Comparison of ENCODE assay signal across 15 cellular contexts in the genomic region with DNA sequence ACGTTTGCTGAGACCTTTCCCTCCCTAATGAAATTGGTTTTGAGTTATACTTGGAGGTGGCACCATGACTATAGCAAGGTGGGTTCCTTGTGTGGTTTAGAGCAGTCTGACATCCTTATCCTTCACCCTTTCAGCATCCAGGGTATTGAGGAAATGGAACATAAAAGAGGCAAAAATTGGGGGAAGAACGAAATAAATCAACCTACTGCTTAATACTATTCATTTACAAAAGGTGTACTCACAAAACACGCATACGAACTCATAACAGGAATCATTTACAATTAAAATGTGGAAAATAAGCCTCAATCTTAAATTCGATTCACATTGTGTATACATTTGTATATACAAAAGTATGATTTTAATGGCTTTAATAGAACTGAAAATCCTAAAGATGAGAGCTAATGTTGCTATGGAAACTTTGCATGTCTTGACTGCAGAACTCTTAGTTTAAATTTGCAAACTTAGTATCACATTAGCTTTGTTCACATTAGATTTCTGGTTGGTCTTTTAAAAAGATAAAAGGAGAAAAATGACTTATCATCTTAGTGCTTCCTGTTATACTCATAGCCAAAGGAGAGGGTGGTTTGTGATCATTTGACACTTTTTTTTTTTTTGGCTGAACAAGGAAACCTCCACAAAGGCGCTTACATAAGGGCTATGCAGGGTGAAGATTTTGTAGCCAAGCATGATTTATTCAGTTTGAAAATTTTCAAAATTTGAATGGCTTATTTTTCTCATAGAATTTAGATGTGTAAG.
DNase-seq lines count a peak whose midpoint lies in the region; ATAC-seq and TF ChIP-seq lines count a peak whose summit lies in the region.
"Had no signal": no experiment of that assay in that cellular context is flagged by ENCODE, and none has a peak within 500 bp of the region (broad histone marks: within the 10 kb centered on the region; RNA-seq: fewer than 3 reads in every experiment).

No MANE protein-coding gene starts in this region.

- 71 to 77% methylated on average over 6 of the region's 6 CpGs for WGBS in GM23248 (ENCODE audit: low coverage in 1 of 2, low lambda C conversion rate in 2 of 2, missing lambda C conversion rate in 2 of 2), 2 experiments
- WGBS in mesendoderm (ENCODE audit: extremely low coverage, insufficient coverage, low lambda C conversion rate), result no CpG with 5 or more reads among the region's 6 CpGs
- WGBS in spleen, 5 donors, result 74 to 86% (median 78%) methylated on average over 6 of the region's 6 CpGs

- no peak overlapping the region for H3K18ac ChIP-seq in mesendoderm (ENCODE audit: low read length)

- TF ChIP-seq CTCF in lower lobe of right lung (IDR thresholded peaks at IDR 0.05) (no peak), spleen (IDR thresholded peaks at IDR 0.05 in 8 of 11, conservative IDR thresholded peaks at IDR 0.05 in 3 of 11) (no peak)

- no peaks in the 10 kb centered on the region for H3K36me3 Mint-ChIP-seq in activated naive CD8-positive, alpha-beta T cell treated with anti-CD3 and anti-CD28 coated beads for 36 hours

- H4K20me1 ChIP-seq in GM23248 (ENCODE audit: insufficient read depth), result no peaks in the 10 kb centered on the region

- no peaks in the 10 kb centered on the region for H3K79me1 ChIP-seq in mesendoderm (ENCODE audit: low read length)

- H3K23ac ChIP-seq in mesendoderm (ENCODE audit: low read length), result no peak overlapping the region

- no peak overlapping the region for H4K5ac ChIP-seq in mesendoderm (ENCODE audit: low read length)

- no peak overlapping the region for H3K56ac ChIP-seq in mesendoderm (ENCODE audit: low read length)

- H3K36me3 ChIP-seq in ACC112 (ENCODE audit: insufficient read depth, low read length) (no peaks in the 10 kb centered on the region), GM23248 (ENCODE audit: low read depth) (no peaks in the 10 kb centered on the region), lower lobe of right lung (no peaks in the 10 kb centered on the region), mesendoderm (ENCODE audit: control insufficient read depth, insufficient read depth, low read length) (no peaks in the 10 kb centered on the region), spleen (no peaks in the 10 kb centered on the region)

- H3K27ac ChIP-seq in ACC112 (ENCODE audit: low read depth, low read length) (no peak overlapping the region), GM23248 (no peak overlapping the region), lower lobe of right lung (peak overlapping the region; percentile 57), mesendoderm (ENCODE audit: low read depth, low read length) (no peak overlapping the region), spleen (peak overlapping the region in 2 of 8 donors; percentile 21 to 59)
- H3K27ac ChIP-seq: coronary artery, HL-60 had no signal

- no peaks in the 10 kb centered on the region for H3K27me3 Mint-ChIP-seq in activated naive CD8-positive, alpha-beta T cell treated with anti-CD3 and anti-CD28 coated beads for 36 hours

- H3K9me2 ChIP-seq in GM23248 (ENCODE audit: insufficient read depth), result no peaks in the 10 kb centered on the region

- in situ Hi-C loops in GM23248 (cut with MboI), result no loop called here

- no peak overlapping the region for H3K4ac ChIP-seq in mesendoderm (ENCODE audit: low read depth, low read length)

- H4K8ac ChIP-seq in mesendoderm (ENCODE audit: low read depth, low read length), result no peak overlapping the region

- H3K27ac Mint-ChIP-seq in activated naive CD8-positive, alpha-beta T cell treated with anti-CD3 and anti-CD28 coated beads for 36 hours, result peak overlapping the region; percentile 12
- H3K27ac Mint-ChIP-seq: activated naive CD4-positive, alpha-beta T cell treated with anti-CD3 and anti-CD28 coated beads for 36 hours had no signal

- H3K9ac ChIP-seq in GM23248, result no peak overlapping the region; the same call in 1 of the 2 replicates
- no peak overlapping the region for H3K9ac ChIP-seq in mesendoderm (ENCODE audit: low read length)

- H3K4me1 ChIP-seq in ACC112 (ENCODE audit: control insufficient read depth, insufficient read depth, low read length, unreplicated experiment) (peaks cover 7% of the 10 kb centered on the region), GM23248 (ENCODE audit: insufficient read depth) (peaks cover 23% of the 10 kb centered on the region), lower lobe of right lung (no peaks in the 10 kb centered on the region), mesendoderm (ENCODE audit: control insufficient read depth, low read depth, low read length) (peaks cover 2% of the 10 kb centered on the region), spleen (peaks cover 0 to 23% (median 7%) of the 10 kb centered on the region in 6 donors)

- H2BK5ac ChIP-seq in mesendoderm (ENCODE audit: low read length), result no peak overlapping the region

- H3K4me3 Mint-ChIP-seq in activated naive CD8-positive, alpha-beta T cell treated with anti-CD3 and anti-CD28 coated beads for 36 hours, result no peak overlapping the region
- H3K4me3 Mint-ChIP-seq: activated naive CD4-positive, alpha-beta T cell treated with anti-CD3 and anti-CD28 coated beads for 36 hours had no signal

- DNase-seq in GM23248 (peak; percentile 19), lower lobe of right lung (no peak), mesendoderm (no peak), spleen (no peak), medulla oblongata (ENCODE audit: extremely low spot score) (no peak)
- no peak for DNase-seq in activated naive CD8-positive, alpha-beta T cell treated with anti-CD3 and anti-CD28 coated beads for 36 hours
- DNase-seq: activated CD4-positive, alpha-beta T cell treated with anti-CD3 and anti-CD28 coated beads for 4 hours; activated naive CD4-positive, alpha-beta T cell treated with anti-CD3 and anti-CD28 coated beads for 36 hours; AML-193; H7; posterior cingulate gyrus had no signal

- H2BK120ac ChIP-seq in mesendoderm (ENCODE audit: low read depth, low read length), result no peak overlapping the region

- H3F3A ChIP-seq in GM23248 (ENCODE audit: insufficient read depth), result peaks cover 4% of the 10 kb centered on the region; the same call in 1 of the 2 replicates

- H3K4me3 ChIP-seq in ACC112 (ENCODE audit: low read depth, low read length) (no peak overlapping the region), GM23248 (0 out of 2 replicates have a peak overlapping the region, but pooled peaks have one; percentile 65), lower lobe of right lung (no peak overlapping the region), mesendoderm (ENCODE audit: low read length) (no peak overlapping the region), spleen (no peak overlapping the region)

- no peaks in the 10 kb centered on the region for H3K9me3 Mint-ChIP-seq in activated naive CD8-positive, alpha-beta T cell treated with anti-CD3 and anti-CD28 coated beads for 36 hours
- H3K9me3 Mint-ChIP-seq: activated naive CD4-positive, alpha-beta T cell treated with anti-CD3 and anti-CD28 coated beads for 36 hours had no signal

- ATAC-seq in lower lobe of right lung (no peak), HG03439 (IDR thresholded peaks at IDR 0.05; ENCODE audit: unreplicated experiment) (no peak)

- TF ChIP-seq POLR2A in spleen (IDR thresholded peaks at IDR 0.05), result no peak

- H3K9me3 ChIP-seq in GM23248 (ENCODE audit: low read depth) (no peaks in the 10 kb centered on the region), lower lobe of right lung (no peaks in the 10 kb centered on the region), spleen (no peaks in the 10 kb centered on the region)

- H2AFZ ChIP-seq in ACC112 (ENCODE audit: low read length, unreplicated experiment) (peak overlapping the region; percentile 94), GM23248 (peak overlapping the region; percentile 92)

- H2BK15ac ChIP-seq in mesendoderm (replicated peaks; ENCODE audit: low read depth), result no peak overlapping the region

- H3K27me3 ChIP-seq in ACC112 (ENCODE audit: insufficient read depth, low read length) (no peaks in the 10 kb centered on the region), GM23248 (replicated peaks; ENCODE audit: insufficient read depth) (no peaks in the 10 kb centered on the region), lower lobe of right lung (ENCODE audit: low read depth) (no peaks in the 10 kb centered on the region), mesendoderm (ENCODE audit: insufficient read depth, low read length, poor library complexity) (no peaks in the 10 kb centered on the region), spleen (replicated peaks in 1 of 7) (no peaks in the 10 kb centered on the region)

- no peak overlapping the region for H2AK5ac ChIP-seq in mesendoderm (ENCODE audit: low read length)

- intact Hi-C loops in lower lobe of right lung (cut with DNase I) (no loop called here), spleen (cut with DNase I; ENCODE audit: low total_unique reads) (no loop called here)

- no peaks in the 10 kb centered on the region for H3K79me2 ChIP-seq in ACC112 (ENCODE audit: control insufficient read depth, insufficient read depth, low read length, unreplicated experiment)
- H3K79me2 ChIP-seq in GM23248 (ENCODE audit: insufficient read depth), result no peaks in the 10 kb centered on the region
- no peaks in the 10 kb centered on the region for H3K79me2 ChIP-seq in mesendoderm (ENCODE audit: control insufficient read depth, insufficient read depth, low read length)

- peak overlapping the region; percentile 87 for H3K4me2 ChIP-seq in GM23248 (ENCODE audit: unreplicated experiment)
- H3K4me2 ChIP-seq in mesendoderm (ENCODE audit: low read length), result no peak overlapping the region

- peaks cover 25% of the 10 kb centered on the region for H3K4me1 Mint-ChIP-seq in activated naive CD8-positive, alpha-beta T cell treated with anti-CD3 and anti-CD28 coated beads for 36 hours
